In genomic region chr1:212354464-212354863, GRCh38 we compare ENCODE assay signal across 22 cellular contexts.
DNase-seq lines count a peak whose midpoint lies in the region; ATAC-seq and TF ChIP-seq lines count a peak whose summit lies in the region.
"Had no signal": no experiment of that assay in that cellular context is flagged by ENCODE, and none has a peak within 500 bp of the region (broad histone marks: within the 10 kb centered on the region; RNA-seq: fewer than 3 reads in every experiment).

No MANE protein-coding gene starts in this region.

- peak overlapping the region; percentile 78 for H3K27ac Mint-ChIP-seq in activated T-cell treated with anti-CD3 and anti-CD28 coated beads, Interleukin-2, amount 50 U/mL, for 24 hours
- H3K27ac Mint-ChIP-seq in T-cell: peak overlapping the region; percentile 15 to 64
- peak overlapping the region; percentile 22 for H3K27ac Mint-ChIP-seq in dendritic cell treated with granulocyte-macrophage colony-stimulating factor and Interleukin-4, amounts not matched to agents 40 ng/mL and 50 ng/mL, for 4 days
- peak overlapping the region; percentile 23 for H3K27ac Mint-ChIP-seq in stimulated activated memory B cell treated with anti-CD40 and anti-IgM and Interleukin-4, amounts not matched to agents 10 μg/mL and 1 μg/mL and 100 μg/mL, for 72 hours

- H3K36me3 Mint-ChIP-seq in activated T-cell treated with anti-CD3 and anti-CD28 coated beads, Interleukin-2, amount 50 U/mL, for 24 hours (ENCODE audit: low read depth): peaks cover 71% of the 10 kb centered on the region
- peaks cover 38% of the 10 kb centered on the region for H3K36me3 Mint-ChIP-seq in T-cell
- peaks cover 73% of the 10 kb centered on the region for H3K36me3 Mint-ChIP-seq in dendritic cell treated with granulocyte-macrophage colony-stimulating factor and Interleukin-4, amounts not matched to agents 40 ng/mL and 50 ng/mL, for 4 days (ENCODE audit: low read depth)
- peaks cover 30% of the 10 kb centered on the region for H3K36me3 Mint-ChIP-seq in stimulated activated memory B cell treated with anti-CD40 and anti-IgM and Interleukin-4, amounts not matched to agents 10 μg/mL and 1 μg/mL and 100 μg/mL, for 72 hours

- H3K9ac ChIP-seq in GM23248: no peak overlapping the region
- H3K9ac ChIP-seq: SK-N-SH had no signal

- H3K4me1 Mint-ChIP-seq in activated T-cell treated with anti-CD3 and anti-CD28 coated beads, Interleukin-2, amount 50 U/mL, for 24 hours (ENCODE audit: low read depth): peaks cover 7% of the 10 kb centered on the region
- H3K4me1 Mint-ChIP-seq in T-cell: peaks cover 0 to 3% (median 0%) of the 10 kb centered on the region in 3 donors
- H3K4me1 Mint-ChIP-seq in dendritic cell treated with granulocyte-macrophage colony-stimulating factor and Interleukin-4, amounts not matched to agents 40 ng/mL and 50 ng/mL, for 4 days (ENCODE audit: low read depth): no peaks in the 10 kb centered on the region
- no peaks in the 10 kb centered on the region for H3K4me1 Mint-ChIP-seq in stimulated activated memory B cell treated with anti-CD40 and anti-IgM and Interleukin-4, amounts not matched to agents 10 μg/mL and 1 μg/mL and 100 μg/mL, for 72 hours

- in situ Hi-C loops in GM23248 (cut with MboI): no loop called here

- H3K27ac ChIP-seq in GM23248 (no peak overlapping the region), coronary artery (no peak overlapping the region)

- POLR2A ChIA-PET in T-cell (lab: Charles Lee): interaction anchor here in 1 of 2 donors (0.7 kb wide), 1 partner anchor 212 kb away, joined by 3 read pairs; no protein-coding TSS in a partner anchor

- H3K4me3 Mint-ChIP-seq in activated T-cell treated with anti-CD3 and anti-CD28 coated beads, Interleukin-2, amount 50 U/mL, for 24 hours: no peak overlapping the region
- H3K4me3 Mint-ChIP-seq in T-cell: no peak overlapping the region
- no peak overlapping the region for H3K4me3 Mint-ChIP-seq in dendritic cell treated with granulocyte-macrophage colony-stimulating factor and Interleukin-4, amounts not matched to agents 40 ng/mL and 50 ng/mL, for 4 days
- H3K4me3 Mint-ChIP-seq in stimulated activated memory B cell treated with anti-CD40 and anti-IgM and Interleukin-4, amounts not matched to agents 10 μg/mL and 1 μg/mL and 100 μg/mL, for 72 hours: no peak overlapping the region

- H3K9me3 Mint-ChIP-seq in activated T-cell treated with anti-CD3 and anti-CD28 coated beads, Interleukin-2, amount 50 U/mL, for 24 hours: no peaks in the 10 kb centered on the region
- no peaks in the 10 kb centered on the region for H3K9me3 Mint-ChIP-seq in T-cell
- H3K9me3 Mint-ChIP-seq in dendritic cell treated with granulocyte-macrophage colony-stimulating factor and Interleukin-4, amounts not matched to agents 40 ng/mL and 50 ng/mL, for 4 days: no peaks in the 10 kb centered on the region
- no peaks in the 10 kb centered on the region for H3K9me3 Mint-ChIP-seq in stimulated activated memory B cell treated with anti-CD40 and anti-IgM and Interleukin-4, amounts not matched to agents 10 μg/mL and 1 μg/mL and 100 μg/mL, for 72 hours

- no peaks in the 10 kb centered on the region for H3K9me2 ChIP-seq in GM23248 (ENCODE audit: insufficient read depth)
- H3K9me2 ChIP-seq: SK-N-SH had no signal

- H3K27me3 ChIP-seq in GM23248 (replicated peaks; ENCODE audit: insufficient read depth): no peaks in the 10 kb centered on the region
- H3K27me3 ChIP-seq: BE2C had no signal

- no peak for ATAC-seq in T-cell (replicated peaks in 1 of 4)
- ATAC-seq in stimulated activated memory B cell treated with anti-CD40 and anti-IgM and Interleukin-4, amounts not matched to agents 10 μg/mL and 1 μg/mL and 100 μg/mL, for 72 hours: no peak
- ATAC-seq: HepG2 had no signal

- peaks cover 11% of the 10 kb centered on the region for H3K4me1 ChIP-seq in GM23248 (ENCODE audit: insufficient read depth)
- H3K4me1 ChIP-seq: BE2C had no signal

- no peak for DNase-seq in activated T-cell treated with anti-CD3 and anti-CD28 coated beads, Interleukin-2, amount 50 U/mL, for 24 hours
- no peak for DNase-seq in activated T-cell treated with anti-CD3 and anti-CD28 coated beads, Interleukin-2, amount 50 U/mL, for 48 hours
- no peak for DNase-seq in T-cell
- no peak for DNase-seq in stimulated activated CD4-positive, alpha-beta T cell treated with anti-CD3 and anti-CD28 coated beads, Interleukin-2, amount 100 ng/mL, for 48 hours
- no peak for DNase-seq in GM23248
- DNase-seq in coronary artery (ENCODE audit: low spot score): no peak
- DNase-seq: 8988T, ACHN, BE2C, H7, Kasumi-1, MV-4-11, NCI-H1105, NCI-H1436 treated with DMSO at 0.1 percent for 48 hours, NCI-H1930, NCI-H2107, NCI-H524 treated with DMSO at 0.1 percent for 48 hours, NCI-H774, SK-N-SH had no signal

- H3K4me3 ChIP-seq in GM23248: no peak overlapping the region
- no peak overlapping the region for H3K4me3 ChIP-seq in coronary artery

- no peaks in the 10 kb centered on the region for H4K20me1 ChIP-seq in GM23248 (ENCODE audit: insufficient read depth)

- WGBS in GM23248 (ENCODE audit: low coverage in 1 of 2, low lambda C conversion rate in 2 of 2, missing lambda C conversion rate in 2 of 2), 2 experiments: 100% methylated on average over 3 of the region's 3 CpGs

- no peaks in the 10 kb centered on the region for H3K79me2 ChIP-seq in GM23248 (ENCODE audit: insufficient read depth)

- no peaks in the 10 kb centered on the region for H3K27me3 Mint-ChIP-seq in activated T-cell treated with anti-CD3 and anti-CD28 coated beads, Interleukin-2, amount 50 U/mL, for 24 hours
- no peaks in the 10 kb centered on the region for H3K27me3 Mint-ChIP-seq in T-cell
- no peaks in the 10 kb centered on the region for H3K27me3 Mint-ChIP-seq in dendritic cell treated with granulocyte-macrophage colony-stimulating factor and Interleukin-4, amounts not matched to agents 40 ng/mL and 50 ng/mL, for 4 days
- H3K27me3 Mint-ChIP-seq in stimulated activated memory B cell treated with anti-CD40 and anti-IgM and Interleukin-4, amounts not matched to agents 10 μg/mL and 1 μg/mL and 100 μg/mL, for 72 hours: no peaks in the 10 kb centered on the region

- H3F3A ChIP-seq in GM23248 (ENCODE audit: insufficient read depth): peaks cover 6% of the 10 kb centered on the region; the same call in 1 of the 2 replicates

- H3K9me3 ChIP-seq in GM23248 (ENCODE audit: low read depth): no peaks in the 10 kb centered on the region
- H3K9me3 ChIP-seq: BE2C, SK-N-SH had no signal

- CTCF ChIA-PET in T-cell (lab: Charles Lee): interaction anchor here in 1 of 2 donors (0.5 kb wide), 1 partner anchor 295 kb away, joined by 3 read pairs; no protein-coding TSS in a partner anchor

- no peak for TF ChIP-seq CTCF in coronary artery (IDR thresholded peaks at IDR 0.05)

- intact Hi-C loops in dendritic cell treated with granulocyte-macrophage colony-stimulating factor and Interleukin-4, amounts not matched to agents 40 ng/mL and 50 ng/mL, for 4 days (cut with micrococcal nuclease): no loop called here

- H3K36me3 ChIP-seq in GM23248 (ENCODE audit: low read depth): peaks cover 17% of the 10 kb centered on the region; the same call in 1 of the 2 replicates

- H3K4me2 ChIP-seq in GM23248 (ENCODE audit: unreplicated experiment): no peak overlapping the region
- H3K4me2 ChIP-seq: SK-N-SH had no signal

- H2AFZ ChIP-seq in GM23248: no peak overlapping the region

Comparison
In these comparisons a context has a peak if more than half of its experiments do, and no peak if none do; other contexts are left out.
1. H3K27ac Mint-ChIP-seq: peak in every context shown above with its lines; median percentile 78 in activated T-cell treated with anti-CD3 and anti-CD28 coated beads, Interleukin-2, amount 50 U/mL, for 24 hours; 40 in T-cell; 23 in stimulated activated memory B cell treated with anti-CD40 and anti-IgM and Interleukin-4, amounts not matched to agents 10 μg/mL and 1 μg/mL and 100 μg/mL, for 72 hours; 22 in dendritic cell treated with granulocyte-macrophage colony-stimulating factor and Interleukin-4, amounts not matched to agents 40 ng/mL and 50 ng/mL, for 4 days.